ENCODE assay signal across 8 cellular contexts in the genomic region with DNA sequence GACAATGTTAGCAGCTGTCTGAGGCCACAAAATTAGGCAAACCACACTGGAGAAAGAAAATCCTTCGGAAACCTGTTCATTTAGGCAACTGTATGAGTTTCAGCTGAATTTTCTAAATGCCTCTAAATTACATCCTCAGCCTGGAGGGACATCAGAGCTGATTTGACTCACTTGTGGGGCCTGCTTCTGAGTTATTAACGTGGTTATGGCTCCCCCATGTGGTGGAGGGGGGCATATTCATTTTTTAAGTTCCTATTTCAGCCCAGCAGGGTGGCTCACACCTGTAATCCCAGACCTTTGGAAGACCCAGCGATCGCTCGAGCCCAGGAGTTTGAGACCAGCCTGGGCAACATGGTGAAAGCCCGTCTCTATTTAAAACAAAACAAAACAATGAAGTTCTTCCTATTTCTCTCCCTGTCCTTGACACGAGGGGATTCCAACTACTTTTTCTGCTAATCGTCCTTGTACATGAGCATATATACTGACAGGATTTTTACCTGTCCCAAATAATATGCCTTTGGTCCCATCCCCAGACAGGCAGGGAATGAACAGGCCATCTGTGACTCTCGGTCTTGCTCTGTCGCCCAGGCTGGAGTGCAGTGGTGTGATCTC. TPM values are rescaled to one million over a fixed set of nuclear protein-coding genes. Genes with fewer than 3 reads are reported as not detected.
DNase-seq lines count a peak whose midpoint lies in the region; FAIRE-seq and TF ChIP-seq lines count a peak whose summit lies in the region.

No MANE protein-coding gene starts in this region.

- no peak overlapping the region for H3K4me3 Mint-ChIP-seq in type B pancreatic cell

- TF ChIP-seq POLR2A in ovary (IDR thresholded peaks at IDR 0.05): no peak

- H3K9me3 Mint-ChIP-seq in type B pancreatic cell: no peaks in the 10 kb centered on the region

- no peaks in the 10 kb centered on the region for H3F3A ChIP-seq in MM.1S (ENCODE audit: insufficient read depth, low read length)

- H3K36me3 ChIP-seq in MM.1S (replicated peaks; ENCODE audit: insufficient read depth, low read length) (no peaks in the 10 kb centered on the region), ovary (no peaks in the 10 kb centered on the region)

- H2AFZ ChIP-seq in MM.1S (ENCODE audit: low read length): no peak overlapping the region

- H3K27me3 ChIP-seq in MM.1S (replicated peaks; ENCODE audit: insufficient read depth, low read length) (peaks cover 60% of the 10 kb centered on the region), ovary (no peaks in the 10 kb centered on the region)

- in situ Hi-C loops in G401 (cut with HindIII; ENCODE audit: low sequenced_read_pairs) (no loop called here), SK-MEL-5 (cut with HindIII; ENCODE audit: low pct_unique_long_range_greater_than_20kb, low sequenced_read_pairs) (no loop called here)

- FAIRE-seq in frontal cortex (lab: Jason Lieb, UNC): peak; percentile 34

- TF ChIP-seq CTCF in MM.1S (IDR thresholded peaks at IDR 0.05; ENCODE audit: low read length) (peak; percentile 82), ovary (IDR thresholded peaks at IDR 0.05) (peak; percentile 62 to 81 (median 75)), type B pancreatic cell (conservative IDR thresholded peaks at IDR 0.05) (peak; percentile 98)

- H3K4me1 ChIP-seq in MM.1S (ENCODE audit: low read length): no peaks in the 10 kb centered on the region
- no peaks in the 10 kb centered on the region for H3K4me1 ChIP-seq in ovary (ENCODE audit: insufficient read depth)

- H3K4me3 ChIP-seq in MM.1S (ENCODE audit: low read length) (no peak overlapping the region), ovary (no peak overlapping the region)

- H3K9me3 ChIP-seq in MM.1S (replicated peaks; ENCODE audit: insufficient read depth, low read length) (no peaks in the 10 kb centered on the region), ovary (no peaks in the 10 kb centered on the region)

- no peaks in the 10 kb centered on the region for H3K36me3 Mint-ChIP-seq in type B pancreatic cell

- H3K27me3 Mint-ChIP-seq in type B pancreatic cell: peaks cover 20% of the 10 kb centered on the region

- no peak overlapping the region for H3K27ac ChIP-seq in MM.1S (ENCODE audit: low read length)
- no peak overlapping the region for H3K27ac ChIP-seq in ovary

- H4K20me1 ChIP-seq in MM.1S (ENCODE audit: insufficient read depth, low read length): no peaks in the 10 kb centered on the region

- no peaks in the 10 kb centered on the region for H3K9me2 ChIP-seq in MM.1S (replicated peaks; ENCODE audit: insufficient read depth, low read length)

- peaks cover 10% of the 10 kb centered on the region for H3K4me1 Mint-ChIP-seq in type B pancreatic cell (ENCODE audit: unreplicated experiment)

- no peak overlapping the region for H3K4me2 ChIP-seq in MM.1S (ENCODE audit: low read depth, low read length)

- 13 to 18% (median 14%) methylated on average over 10 of the region's 10 CpGs for WGBS in ovary, 3 donors

- intact Hi-C loops in ovary (cut with DNase I): loop anchor here in 3 of 4 donors (2.0 to 10.0 kb wide), 4 partner anchors 181 to 237 kb away; no protein-coding TSS in a partner anchor

- TF ChIP-seq EP300 in ovary (IDR thresholded peaks at IDR 0.05): no peak

- no peaks in the 10 kb centered on the region for H3K79me2 ChIP-seq in MM.1S (ENCODE audit: low read length)

- DNase-seq in G401 (ENCODE audit: low spot score) (peak; percentile 49), MM.1S (peak; percentile 66), SK-MEL-5 (ENCODE audit: low read depth, low spot score) (peak; percentile 80), frontal cortex (ENCODE audit: low spot score in 2 of 2) (peak; percentile 43 to 71), ovary (peak; percentile 39 to 70 (median 53)), type B pancreatic cell (ENCODE audit: extremely low spot score, unreplicated experiment) (peak; percentile 81), OCI-M2 (lab: John Stamatoyannopoulos, UW; ENCODE audit: unreplicated experiment) (no peak)
- peak; percentile 85 for DNase-seq in activated effector memory CD4-positive, alpha-beta T cell treated with anti-CD3 and anti-CD28 coated beads, Interleukin-2, amount 50 U/mL, for 16 hours

- H3K9ac ChIP-seq in MM.1S (ENCODE audit: low read length): no peak overlapping the region

- no peak overlapping the region for H3K27ac Mint-ChIP-seq in type B pancreatic cell

RNA-seq across cellular contexts. Expression of gene HIF3A, which starts 31.5 kb away (rescaled TPM):
- not detected in 2 replicates for total RNA-seq in G401 (2014; rRNA removed; shearing (Covaris generic))
- total RNA-seq in SK-MEL-5 (2014; rRNA removed; shearing (Covaris generic)): not detected in 2 replicates
- not detected in 2 replicates for polyA plus RNA-seq in SK-MEL-5 (2015; cell fraction: cytosol; rRNA removed)
- not detected in 2 replicates for polyA plus RNA-seq in SK-MEL-5 (2015; cell fraction: nucleus; rRNA removed)
- total RNA-seq in frontal cortex (3.3 TPM), ovary (10 to 100 TPM; 27.0 to 82.2 (median 57.7) TPM), type B pancreatic cell (ENCODE audit: low replicate concordance) (46.1 and 62.4 TPM in 2 replicates)
- 10 to 100 TPM; 10.8 to 37.9 TPM for polyA plus RNA-seq in ovary

RNA-seq across cellular contexts. Expression of gene IGFL1, which starts 35.8 kb away (rescaled TPM):
- not detected in 2 replicates for total RNA-seq in G401 (2014; rRNA removed; shearing (Covaris generic))
- total RNA-seq in SK-MEL-5 (2014; rRNA removed; shearing (Covaris generic)): not detected in 2 replicates
- not detected in 2 replicates for polyA plus RNA-seq in SK-MEL-5 (2015; cell fraction: cytosol; rRNA removed)
- polyA plus RNA-seq in SK-MEL-5 (2015; cell fraction: nucleus; rRNA removed): not detected in 2 replicates
- total RNA-seq in frontal cortex (not detected), ovary (not detected), type B pancreatic cell (ENCODE audit: low replicate concordance) (0.56 and 0.76 TPM in 2 replicates)
- polyA plus RNA-seq in ovary: not detected
